In genomic region chr2:120796094-120796493, GRCh38 we compare ENCODE assay signal across 15 cellular contexts.
A peak's percentile ranks its signal among the peaks of the same experiment; 100 is the strongest.
DNase-seq lines count a peak whose midpoint lies in the region; ATAC-seq, FAIRE-seq and TF ChIP-seq lines count a peak whose summit lies in the region.
"Had no signal": no experiment of that assay in that cellular context is flagged by ENCODE, and none has a peak within 500 bp of the region (broad histone marks: within the 10 kb centered on the region; RNA-seq: fewer than 3 reads in every experiment).

No MANE protein-coding gene starts in this region.

- peak overlapping the region; percentile 9 for H3K56ac ChIP-seq in H9 (ENCODE audit: insufficient read length, low read depth, low read length)

- H3K4me1 ChIP-seq in H9 (ENCODE audit: insufficient read depth, low read length) (peaks cover 9% of the 10 kb centered on the region; the same call in 1 of the 2 replicates), astrocyte (ENCODE audit: insufficient read depth, low read length) (peaks cover 44% of the 10 kb centered on the region), mesenchymal stem cell (ENCODE audit: control insufficient read depth, insufficient read depth, low read depth, low read length) (peaks cover 21% of the 10 kb centered on the region), osteoblast (ENCODE audit: insufficient read depth, low read length) (peaks cover 6% of the 10 kb centered on the region)

- H4K20me1 ChIP-seq in H9 (ENCODE audit: control insufficient read depth, insufficient read depth, insufficient read length) (peaks cover 4% of the 10 kb centered on the region), astrocyte (ENCODE audit: insufficient read depth, low read length) (peaks cover 70% of the 10 kb centered on the region), osteoblast (ENCODE audit: insufficient read depth, low read length) (peaks cover 43% of the 10 kb centered on the region)
- H4K20me1 ChIP-seq: BLaER1 treated with 17β-estradiol and CSF1 and Interleukin-3, amounts not matched to agents 10 nM and 100 nM had no signal

- H2BK12ac ChIP-seq in H9 (ENCODE audit: insufficient read length, low read depth, low read length) (no peak overlapping the region), mesenchymal stem cell (ENCODE audit: low read length in 2 of 2) (no peak overlapping the region)

- H3K27ac Mint-ChIP-seq in H9, result peak overlapping the region in 2 of 3 experiments; percentile 1 to 43; a peak in 2 of 7 replicates
- H3K27ac Mint-ChIP-seq in astrocyte (ENCODE audit: unreplicated experiment), result peak overlapping the region; percentile 53
- no peak overlapping the region for H3K27ac Mint-ChIP-seq in activated T-helper 1 cell treated with anti-CD3 and anti-CD28 coated beads, Interleukin-12 subunit alpha, Interleukin-12 subunit beta, Interleukin-2, Interleukin-4 antibody, amounts not matched to agents 30 ng/mL and 10 ng/mL and 1 ng/mL, durations not matched to agents 14 hours and 24 hours and 36 hours
- H3K27ac Mint-ChIP-seq: CD4-positive, CD25-positive, alpha-beta regulatory T cell; IgD-negative memory B cell had no signal

- H3K9ac ChIP-seq in H9 (ENCODE audit: extremely low read depth, insufficient read length, low read length) (no peak overlapping the region), astrocyte (ENCODE audit: low read length) (no peak overlapping the region), mesenchymal stem cell (ENCODE audit: low read length) (no peak overlapping the region)
- H3K9ac ChIP-seq: BLaER1 treated with 17β-estradiol and CSF1 and Interleukin-3, amounts not matched to agents 10 nM and 100 nM had no signal

- no peak for ATAC-seq in GM21723 (IDR thresholded peaks at IDR 0.05; ENCODE audit: unreplicated experiment)

- H2AK5ac ChIP-seq in H9 (ENCODE audit: insufficient read length, low read length) (no peak overlapping the region), mesenchymal stem cell (ENCODE audit: low read length, severe bottlenecking) (no peak overlapping the region)

- no peak overlapping the region for H4K5ac ChIP-seq in H9 (ENCODE audit: insufficient read length, low read depth, low read length)

- H2AFZ ChIP-seq in H9 (ENCODE audit: low read length) (no peak overlapping the region), astrocyte (ENCODE audit: low read depth, low read length) (no peak overlapping the region), mesenchymal stem cell (ENCODE audit: low read depth, low read length) (no peak overlapping the region), osteoblast (ENCODE audit: low read length) (no peak overlapping the region)

- H3K36me3 ChIP-seq in astrocyte (ENCODE audit: insufficient read depth, low read length) (no peaks in the 10 kb centered on the region), mesenchymal stem cell (ENCODE audit: control insufficient read depth in 1 of 2, insufficient read depth in 2 of 2, low read depth in 1 of 2, low read length in 2 of 2) (peaks cover 0 to 30% of the 10 kb centered on the region in 2 experiments), osteoblast (ENCODE audit: insufficient read depth, low read length) (no peaks in the 10 kb centered on the region)
- H3K36me3 ChIP-seq: BLaER1 treated with 17β-estradiol and CSF1 and Interleukin-3, amounts not matched to agents 10 nM and 100 nM had no signal

- H3K23ac ChIP-seq in H9 (ENCODE audit: insufficient read length, low read depth, low read length) (no peak overlapping the region), mesenchymal stem cell (ENCODE audit: low read length in 2 of 2) (no peak overlapping the region)

- no CpG with 5 or more reads among the region's 7 CpGs for WGBS in H9 (ENCODE audit: extremely low coverage, insufficient read length, low lambda C conversion rate)
- 97% methylated on average over 7 of the region's 7 CpGs for WGBS in mesenchymal stem cell

- H3T11ph ChIP-seq in H9 (ENCODE audit: low read length), result no peak overlapping the region

- H3K4me3 Mint-ChIP-seq in H9, result no peak overlapping the region
- H3K4me3 Mint-ChIP-seq in astrocyte (ENCODE audit: unreplicated experiment), result no peak overlapping the region
- H3K4me3 Mint-ChIP-seq in activated T-helper 1 cell treated with anti-CD3 and anti-CD28 coated beads, Interleukin-12 subunit alpha, Interleukin-12 subunit beta, Interleukin-2, Interleukin-4 antibody, amounts not matched to agents 30 ng/mL and 10 ng/mL and 1 ng/mL, durations not matched to agents 14 hours and 24 hours and 36 hours, result no peak overlapping the region
- H3K4me3 Mint-ChIP-seq: CD4-positive, CD25-positive, alpha-beta regulatory T cell; IgD-negative memory B cell had no signal

- H4K91ac ChIP-seq in H9 (ENCODE audit: insufficient read length, low read depth, low read length) (no peak overlapping the region), mesenchymal stem cell (ENCODE audit: low read length) (no peak overlapping the region)

- H3K27me3 Mint-ChIP-seq in H9 (ENCODE audit: low read depth) (no peaks in the 10 kb centered on the region), astrocyte (ENCODE audit: low read depth, unreplicated experiment) (no peaks in the 10 kb centered on the region)
- H3K27me3 Mint-ChIP-seq in activated T-helper 1 cell treated with anti-CD3 and anti-CD28 coated beads, Interleukin-12 subunit alpha, Interleukin-12 subunit beta, Interleukin-2, Interleukin-4 antibody, amounts not matched to agents 30 ng/mL and 10 ng/mL and 1 ng/mL, durations not matched to agents 14 hours and 24 hours and 36 hours (ENCODE audit: insufficient read depth), result no peaks in the 10 kb centered on the region
- H3K27me3 Mint-ChIP-seq: CD4-positive, CD25-positive, alpha-beta regulatory T cell; IgD-negative memory B cell had no signal

- H4K8ac ChIP-seq in H9 (replicated peaks; ENCODE audit: insufficient read length, low read depth, low read length) (no peak overlapping the region), mesenchymal stem cell (ENCODE audit: low read length) (no peak overlapping the region)

- intact Hi-C loops in activated T-helper 1 cell treated with anti-CD3 and anti-CD28 coated beads, Interleukin-12 subunit alpha, Interleukin-12 subunit beta, Interleukin-2, Interleukin-4 antibody, amounts not matched to agents 30 ng/mL and 10 ng/mL and 1 ng/mL, durations not matched to agents 14 hours and 24 hours and 36 hours (cut with micrococcal nuclease), result no loop called here

- FAIRE-seq in astrocyte (lab: Jason Lieb, UNC), result no peak

- no peak overlapping the region for H2BK15ac ChIP-seq in H9 (ENCODE audit: low read depth, low read length)
- H2BK15ac ChIP-seq in mesenchymal stem cell (ENCODE audit: low read depth, poor library complexity, severe bottlenecking), result no peak overlapping the region

- H2BK5ac ChIP-seq in H9 (ENCODE audit: insufficient read length, low read length) (no peak overlapping the region), mesenchymal stem cell (ENCODE audit: low read depth, low read length, poor library complexity, severe bottlenecking) (no peak overlapping the region)

- TF ChIP-seq CTCF in H9 (conservative IDR thresholded peaks at IDR 0.05), result no peak
- no peak for TF ChIP-seq CTCF in astrocyte (IDR thresholded peaks at IDR 0.05; ENCODE audit: insufficient read depth, low read depth, low read length)
- no peak for TF ChIP-seq CTCF in osteoblast (IDR thresholded peaks at IDR 0.05; ENCODE audit: extremely low read depth, low read depth, low read length)

- H3K4me2 ChIP-seq in H9 (ENCODE audit: insufficient read depth, insufficient read length, low read length), result no peak overlapping the region
- H3K4me2 ChIP-seq in astrocyte (ENCODE audit: low read length), result no peak overlapping the region
- H3K4me2 ChIP-seq in mesenchymal stem cell (ENCODE audit: low read length, poor library complexity, severe bottlenecking), result no peak overlapping the region
- H3K4me2 ChIP-seq in osteoblast (ENCODE audit: insufficient read depth, low read length), result no peak overlapping the region
- H3K4me2 ChIP-seq: BLaER1 treated with 17β-estradiol and CSF1 and Interleukin-3, amounts not matched to agents 10 nM and 100 nM had no signal

- H2BK20ac ChIP-seq in H9 (ENCODE audit: low read depth, low read length, poor library complexity, severe bottlenecking), result no peak overlapping the region

- H3K27me3 ChIP-seq in H9 (ENCODE audit: insufficient read depth, low read length) (no peaks in the 10 kb centered on the region), astrocyte (ENCODE audit: insufficient read depth, low read length) (no peaks in the 10 kb centered on the region), mesenchymal stem cell (ENCODE audit: control insufficient read depth in 1 of 2, insufficient read depth in 1 of 2, low read length in 2 of 2) (no peaks in the 10 kb centered on the region), osteoblast (ENCODE audit: insufficient read depth, low read length) (no peaks in the 10 kb centered on the region)
- H3K27me3 ChIP-seq: BLaER1 treated with 17β-estradiol and CSF1 and Interleukin-3, amounts not matched to agents 10 nM and 100 nM had no signal

- no peaks in the 10 kb centered on the region for H3K9me3 Mint-ChIP-seq in H9
- no peaks in the 10 kb centered on the region for H3K9me3 Mint-ChIP-seq in astrocyte (ENCODE audit: unreplicated experiment)
- H3K9me3 Mint-ChIP-seq in activated T-helper 1 cell treated with anti-CD3 and anti-CD28 coated beads, Interleukin-12 subunit alpha, Interleukin-12 subunit beta, Interleukin-2, Interleukin-4 antibody, amounts not matched to agents 30 ng/mL and 10 ng/mL and 1 ng/mL, durations not matched to agents 14 hours and 24 hours and 36 hours, result no peaks in the 10 kb centered on the region
- H3K9me3 Mint-ChIP-seq: CD4-positive, CD25-positive, alpha-beta regulatory T cell had no signal

- DNase-seq in H9 (no peak), astrocyte (ENCODE audit: low read depth) (no peak), mesenchymal stem cell (no peak), osteoblast (ENCODE audit: insufficient read length, low spot score, missing footprints) (peak; percentile 5), HuH-7 (ENCODE audit: low spot score) (no peak)
- DNase-seq in activated T-helper 1 cell treated with anti-CD3 and anti-CD28 coated beads, Interleukin-12 subunit alpha, Interleukin-12 subunit beta, Interleukin-2, Interleukin-4 antibody, amounts not matched to agents 30 ng/mL and 10 ng/mL and 1 ng/mL, durations not matched to agents 14 hours and 24 hours and 36 hours (ENCODE audit: low spot score), result no peak
- DNase-seq: ACHN; Calu3; CD4-positive, CD25-positive, alpha-beta regulatory T cell; DMS 273 treated with DMSO at 0.1 percent for 48 hours; GOT3; HCEC 1CT had no signal

- H3K18ac ChIP-seq in H9 (ENCODE audit: insufficient read length, low read depth, low read length) (no peak overlapping the region), mesenchymal stem cell (ENCODE audit: low read depth in 1 of 2, low read length in 2 of 2) (no peak overlapping the region)

- no peak overlapping the region for H3K4ac ChIP-seq in H9 (ENCODE audit: low read depth, low read length)
- no peak overlapping the region for H3K4ac ChIP-seq in mesenchymal stem cell (ENCODE audit: low read depth in 1 of 2, low read length in 2 of 2)

- H3K4me3 ChIP-seq in astrocyte (ENCODE audit: insufficient read depth, low read depth, low read length), result no peak overlapping the region
- H3K4me3 ChIP-seq in mesenchymal stem cell (ENCODE audit: insufficient read depth in 1 of 2, low read depth in 1 of 2, low read length in 2 of 2), result no peak overlapping the region
- no peak overlapping the region for H3K4me3 ChIP-seq in osteoblast (ENCODE audit: insufficient read depth, low read length)
- H3K4me3 ChIP-seq: BLaER1 treated with 17β-estradiol and CSF1 and Interleukin-3, amounts not matched to agents 10 nM and 100 nM had no signal

- H3K9me3 ChIP-seq in H9 (ENCODE audit: control insufficient read depth, low read depth, low read length) (no peaks in the 10 kb centered on the region), astrocyte (ENCODE audit: insufficient read depth, low read depth, low read length) (no peaks in the 10 kb centered on the region), mesenchymal stem cell (ENCODE audit: control insufficient read depth, low read length) (no peaks in the 10 kb centered on the region), osteoblast (ENCODE audit: low read depth, low read length) (no peaks in the 10 kb centered on the region)
- H3K9me3 ChIP-seq: BLaER1 treated with 17β-estradiol and CSF1 and Interleukin-3, amounts not matched to agents 10 nM and 100 nM had no signal

- H3K27ac ChIP-seq in H9 (ENCODE audit: insufficient read length, low read depth, low read length) (no peak overlapping the region), astrocyte (ENCODE audit: low read depth, low read length) (no peak overlapping the region), mesenchymal stem cell (ENCODE audit: low read length, poor library complexity, severe bottlenecking) (no peak overlapping the region), osteoblast (ENCODE audit: low read depth, low read length) (no peak overlapping the region)
- H3K27ac ChIP-seq: BLaER1 treated with 17β-estradiol and CSF1 and Interleukin-3, amounts not matched to agents 10 nM and 100 nM had no signal

- H3K79me1 ChIP-seq in H9 (ENCODE audit: insufficient read depth, low read depth, low read length, poor library complexity, severe bottlenecking) (no peaks in the 10 kb centered on the region), mesenchymal stem cell (replicated peaks; ENCODE audit: low read length, poor library complexity, severe bottlenecking) (peaks cover 48% of the 10 kb centered on the region)

- H3K79me2 ChIP-seq in H9 (ENCODE audit: insufficient read depth, low read length) (peaks cover 5% of the 10 kb centered on the region; the same call in 1 of the 2 replicates), astrocyte (ENCODE audit: insufficient read depth, low read length) (peaks cover 75% of the 10 kb centered on the region), osteoblast (ENCODE audit: insufficient read depth, low read length) (peaks cover 52% of the 10 kb centered on the region)

- H3K23me2 ChIP-seq in H9 (ENCODE audit: insufficient read length, low read depth, low read length, poor library complexity, severe bottlenecking), result no peaks in the 10 kb centered on the region

- H3K4me1 Mint-ChIP-seq in H9 (peaks cover 73 to 85% of the 10 kb centered on the region in 2 experiments), astrocyte (ENCODE audit: low read depth, unreplicated experiment) (peaks cover 62% of the 10 kb centered on the region)
- no peaks in the 10 kb centered on the region for H3K4me1 Mint-ChIP-seq in activated T-helper 1 cell treated with anti-CD3 and anti-CD28 coated beads, Interleukin-12 subunit alpha, Interleukin-12 subunit beta, Interleukin-2, Interleukin-4 antibody, amounts not matched to agents 30 ng/mL and 10 ng/mL and 1 ng/mL, durations not matched to agents 14 hours and 24 hours and 36 hours (ENCODE audit: low read depth)
- H3K4me1 Mint-ChIP-seq: CD4-positive, CD25-positive, alpha-beta regulatory T cell; IgD-negative memory B cell had no signal

- no peak overlapping the region for H2BK120ac ChIP-seq in H9 (ENCODE audit: low read depth, low read length, poor library complexity, severe bottlenecking)
- H2BK120ac ChIP-seq in mesenchymal stem cell (ENCODE audit: low read depth, low read length), result peak overlapping the region; percentile 3

- peaks cover 10 to 35% (median 17%) of the 10 kb centered on the region in 3 experiments; a peak in 6 of 7 replicates for H3K36me3 Mint-ChIP-seq in H9 (ENCODE audit: insufficient read depth in 1 of 3, low read depth in 3 of 3)
- peaks cover 8% of the 10 kb centered on the region for H3K36me3 Mint-ChIP-seq in astrocyte (ENCODE audit: low read depth, unreplicated experiment)
- H3K36me3 Mint-ChIP-seq in activated T-helper 1 cell treated with anti-CD3 and anti-CD28 coated beads, Interleukin-12 subunit alpha, Interleukin-12 subunit beta, Interleukin-2, Interleukin-4 antibody, amounts not matched to agents 30 ng/mL and 10 ng/mL and 1 ng/mL, durations not matched to agents 14 hours and 24 hours and 36 hours (ENCODE audit: low read depth), result no peaks in the 10 kb centered on the region
- H3K36me3 Mint-ChIP-seq: CD4-positive, CD25-positive, alpha-beta regulatory T cell; IgD-negative memory B cell had no signal

- H3K14ac ChIP-seq in H9 (ENCODE audit: insufficient read depth, low read length), result no peak overlapping the region
- no peak overlapping the region for H3K14ac ChIP-seq in mesenchymal stem cell (ENCODE audit: low read length in 2 of 2)
